In genomic region chr17:50445730-50446305, GRCh38 we compare ENCODE assay signal across 29 cellular contexts. TPM values are rescaled to one million over a fixed set of nuclear protein-coding genes. Genes with fewer than 3 reads are reported as not detected.
"Had no signal": no experiment of that assay in that cellular context is flagged by ENCODE, and none has a peak within 500 bp of the region (broad histone marks: within the 10 kb centered on the region; RNA-seq: fewer than 3 reads in every experiment).

No MANE protein-coding gene starts in this region.

- H3K4me1 Mint-ChIP-seq: activated naive CD8-positive, alpha-beta T cell treated with anti-CD3 and anti-CD28 coated beads for 36 hours; stimulated activated effector memory CD8-positive, alpha-beta T cell treated with anti-CD3 and anti-CD28 coated beads, Interleukin-12 subunit alpha, Interleukin-12 subunit beta, amount 100 ng/mL, for 72 hours had no signal

- H3K4me3 Mint-ChIP-seq: activated naive CD4-positive, alpha-beta T cell treated with anti-CD3 and anti-CD28 coated beads for 36 hours; activated naive CD8-positive, alpha-beta T cell treated with anti-CD3 and anti-CD28 coated beads for 36 hours; activated T-helper 1 cell treated with anti-CD3 and anti-CD28 coated beads, Interleukin-12 subunit alpha, Interleukin-12 subunit beta, Interleukin-2, Interleukin-4 antibody, amounts not matched to agents 30 ng/mL and 10 ng/mL and 1 ng/mL, durations not matched to agents 14 hours and 24 hours and 36 hours; brain; nephron progenitor cell; stimulated activated effector memory CD8-positive, alpha-beta T cell treated with anti-CD3 and anti-CD28 coated beads, Interleukin-12 subunit alpha, Interleukin-12 subunit beta, amount 100 ng/mL, for 72 hours; stimulated activated naive CD8-positive, alpha-beta T cell treated with anti-CD3 and anti-CD28 coated beads, Interleukin-15, Interleukin-2, amounts not matched to agents 100 ng/mL and 50 ng/mL, for 24 hours had no signal

- H3K27ac ChIP-seq: ascending aorta, coronary artery, dorsolateral prefrontal cortex, pancreas, prostate gland, sigmoid colon had no signal

- ATAC-seq: pancreas; stimulated activated effector memory CD8-positive, alpha-beta T cell treated with anti-CD3 and anti-CD28 coated beads, Interleukin-12 subunit alpha, Interleukin-12 subunit beta, amount 100 ng/mL, for 72 hours had no signal

- DNase-seq: activated CD4-positive, alpha-beta T cell treated with anti-CD3 and anti-CD28 coated beads for 48 hours; activated CD4-positive, alpha-beta T cell treated with anti-CD3 and anti-CD28 coated beads, Interleukin-2, amount 50 U/mL, for 48 hours; activated CD4-positive, CD25-positive, alpha-beta regulatory T cell; activated CD8-positive, alpha-beta memory T cell treated with anti-CD3 and anti-CD28 coated beads for 24 hours; activated effector memory CD4-positive, alpha-beta T cell treated with anti-CD3 and anti-CD28 coated beads, Interleukin-2, amount 50 U/mL, for 16 hours; activated naive CD4-positive, alpha-beta T cell treated with anti-CD3 and anti-CD28 coated beads for 36 hours; activated naive CD8-positive, alpha-beta T cell treated with anti-CD3 and anti-CD28 coated beads for 36 hours; effector memory CD4-positive, alpha-beta T cell; foreskin melanocyte; mammary epithelial cell; nephron progenitor cell; nucleus accumbens; pancreas; sigmoid colon; small intestine; stimulated activated CD4-positive, alpha-beta T cell treated with anti-CD3 and anti-CD28 coated beads, Interleukin-4, amount 100 ng/mL, for 24 hours; thyroid gland had no signal

- H3K9me3 ChIP-seq: ascending aorta, left lung, pancreas, prostate gland, sigmoid colon, thyroid gland had no signal

- H3K27me3 Mint-ChIP-seq: activated naive CD8-positive, alpha-beta T cell treated with anti-CD3 and anti-CD28 coated beads for 36 hours; brain; stimulated activated naive CD8-positive, alpha-beta T cell treated with anti-CD3 and anti-CD28 coated beads, Interleukin-15, Interleukin-2, amounts not matched to agents 100 ng/mL and 50 ng/mL, for 24 hours had no signal

- H3K4me3 ChIP-seq: ascending aorta, coronary artery, dorsolateral prefrontal cortex, left lung, pancreas, prostate gland, sigmoid colon, thyroid gland had no signal

- H3K27me3 ChIP-seq: ascending aorta, dorsolateral prefrontal cortex, left lung, pancreas, sigmoid colon, thyroid gland had no signal

- H3K9me3 Mint-ChIP-seq: activated naive CD4-positive, alpha-beta T cell treated with anti-CD3 and anti-CD28 coated beads for 36 hours; activated naive CD8-positive, alpha-beta T cell treated with anti-CD3 and anti-CD28 coated beads for 36 hours; activated T-helper 1 cell treated with anti-CD3 and anti-CD28 coated beads, Interleukin-12 subunit alpha, Interleukin-12 subunit beta, Interleukin-2, Interleukin-4 antibody, amounts not matched to agents 30 ng/mL and 10 ng/mL and 1 ng/mL, durations not matched to agents 14 hours and 24 hours and 36 hours; brain; nephron progenitor cell; stimulated activated effector memory CD8-positive, alpha-beta T cell treated with anti-CD3 and anti-CD28 coated beads, Interleukin-12 subunit alpha, Interleukin-12 subunit beta, amount 100 ng/mL, for 72 hours; stimulated activated naive CD8-positive, alpha-beta T cell treated with anti-CD3 and anti-CD28 coated beads, Interleukin-15, Interleukin-2, amounts not matched to agents 100 ng/mL and 50 ng/mL, for 24 hours had no signal

- H3K27ac Mint-ChIP-seq: activated naive CD4-positive, alpha-beta T cell treated with anti-CD3 and anti-CD28 coated beads for 36 hours; activated naive CD8-positive, alpha-beta T cell treated with anti-CD3 and anti-CD28 coated beads for 36 hours; activated T-helper 1 cell treated with anti-CD3 and anti-CD28 coated beads, Interleukin-12 subunit alpha, Interleukin-12 subunit beta, Interleukin-2, Interleukin-4 antibody, amounts not matched to agents 30 ng/mL and 10 ng/mL and 1 ng/mL, durations not matched to agents 14 hours and 24 hours and 36 hours; brain; nephron progenitor cell; stimulated activated effector memory CD8-positive, alpha-beta T cell treated with anti-CD3 and anti-CD28 coated beads, Interleukin-12 subunit alpha, Interleukin-12 subunit beta, amount 100 ng/mL, for 72 hours; stimulated activated naive CD8-positive, alpha-beta T cell treated with anti-CD3 and anti-CD28 coated beads, Interleukin-15, Interleukin-2, amounts not matched to agents 100 ng/mL and 50 ng/mL, for 24 hours had no signal

- H3K4me1 ChIP-seq: ascending aorta, sigmoid colon had no signal

- H3K36me3 ChIP-seq: ascending aorta, left lung, pancreas, prostate gland, sigmoid colon, thyroid gland had no signal

RNA-seq across cellular contexts. Expression of gene CHAD, which starts 22.9 kb away (rescaled TPM):
- total RNA-seq: activated naive CD4-positive, alpha-beta T cell treated with anti-CD3 and anti-CD28 coated beads for 36 hours; activated naive CD8-positive, alpha-beta T cell treated with anti-CD3 and anti-CD28 coated beads for 36 hours; activated T-helper 1 cell treated with anti-CD3 and anti-CD28 coated beads, Interleukin-12 subunit alpha, Interleukin-12 subunit beta, Interleukin-2, Interleukin-4 antibody, amounts not matched to agents 30 ng/mL and 10 ng/mL and 1 ng/mL, durations not matched to agents 14 hours and 24 hours and 36 hours; ascending aorta; cerebellum; epithelial cell of proximal tubule; mammary epithelial cell; sigmoid colon; T-helper 1 cell treated with Interleukin-12 subunit alpha and Interleukin-12 subunit beta and Interleukin-4 antibody, amounts not matched to agents 30 ng/mL and 1 ng/mL, for 36 hours had no signal
- polyA plus RNA-seq: mammary epithelial cell had no signal
